ENCODE assay signal across 5 cellular contexts in the genomic region with DNA sequence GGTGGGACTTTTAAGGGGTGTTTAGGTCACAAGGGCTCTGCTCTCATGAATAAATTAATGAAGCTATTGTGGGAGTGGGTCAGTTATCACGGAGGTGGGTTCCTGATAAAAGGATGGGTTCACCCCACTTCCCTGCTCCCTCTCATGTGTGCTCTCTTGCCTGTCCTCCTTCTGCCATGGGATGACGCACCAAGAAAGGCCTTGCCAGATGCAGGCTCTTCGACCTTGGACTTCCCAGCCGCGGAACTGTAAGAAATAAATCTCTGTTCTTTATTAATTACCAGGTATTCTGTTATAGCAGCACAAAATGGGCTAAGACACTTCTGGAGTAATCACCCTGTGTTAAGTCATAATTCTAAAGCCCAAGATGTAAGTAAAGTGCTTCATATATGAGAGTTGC.
"Had no signal": no experiment of that assay in that cellular context is flagged by ENCODE, and none has a peak within 500 bp of the region (broad histone marks: within the 10 kb centered on the region; RNA-seq: fewer than 3 reads in every experiment).

No MANE protein-coding gene starts in this region.

- H3K27ac ChIP-seq: HL-60, KMS-11 had no signal

- H3K4me3 ChIP-seq: GM23338 had no signal

- H3K9ac ChIP-seq: KMS-11 had no signal

- DNase-seq: H9, HCEC 1CT had no signal

- H3K4me2 ChIP-seq: GM23338, KMS-11 had no signal
